1 cellular context compared by ENCODE assay signal in the genomic region with DNA sequence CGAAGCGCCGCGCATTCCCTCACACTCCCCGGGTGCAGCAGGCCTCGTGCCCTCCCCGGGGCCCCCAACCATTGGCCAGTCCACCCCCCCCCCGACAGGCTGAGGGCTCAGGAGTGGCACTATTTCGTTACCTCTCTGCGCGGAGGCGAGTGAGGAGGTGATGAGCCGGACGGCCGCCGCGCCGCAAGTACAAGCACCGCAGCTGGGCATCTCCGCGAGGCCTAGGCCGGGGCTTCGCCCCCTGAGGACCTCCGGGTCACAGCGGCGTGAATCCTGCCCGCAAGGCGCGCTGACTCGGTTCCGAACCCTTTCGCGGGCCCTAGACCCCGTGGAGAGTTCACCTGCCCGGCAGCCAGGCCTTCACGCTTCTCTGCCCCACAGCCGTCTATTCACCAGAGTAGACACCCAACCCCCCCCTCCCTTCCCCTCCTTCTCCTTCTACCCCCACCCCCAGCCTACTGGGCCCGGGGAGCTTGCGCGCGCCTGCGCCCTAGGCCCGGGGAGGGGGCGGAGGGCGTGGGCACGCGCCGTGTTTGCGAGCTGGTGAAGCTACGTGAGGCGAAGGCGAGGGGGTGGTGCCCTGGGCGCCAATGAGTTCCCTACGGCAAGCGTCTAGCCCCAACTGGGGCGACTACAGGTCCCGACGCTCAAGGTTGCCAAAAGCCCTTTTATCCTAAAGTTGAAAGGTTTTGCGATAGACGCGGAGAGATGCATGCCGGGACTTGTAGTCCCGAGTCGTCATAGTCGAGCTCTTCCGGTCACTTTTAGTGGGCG.
TF ChIP-seq lines count a peak whose summit lies in the region.

TSS of gene CLPX (minus strand) at position 399 of the 774 bp plus-strand sequence. CDS start at position 210, 189 bp downstream.

TF ChIP-seq in K562, 482 proteins besides CTCF, POLR2A, EP300 and RAD21 (continued from another document and continues in another):
- TF ChIP-seq, protein P1, sequence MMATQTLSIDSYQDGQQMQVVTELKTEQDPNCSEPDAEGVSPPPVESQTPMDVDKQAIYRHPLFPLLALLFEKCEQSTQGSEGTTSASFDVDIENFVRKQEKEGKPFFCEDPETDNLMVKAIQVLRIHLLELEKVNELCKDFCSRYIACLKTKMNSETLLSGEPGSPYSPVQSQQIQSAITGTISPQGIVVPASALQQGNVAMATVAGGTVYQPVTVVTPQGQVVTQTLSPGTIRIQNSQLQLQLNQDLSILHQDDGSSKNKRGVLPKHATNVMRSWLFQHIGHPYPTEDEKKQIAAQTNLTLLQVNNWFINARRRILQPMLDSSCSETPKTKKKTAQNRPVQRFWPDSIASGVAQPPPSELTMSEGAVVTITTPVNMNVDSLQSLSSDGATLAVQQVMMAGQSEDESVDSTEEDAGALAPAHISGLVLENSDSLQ (IDR thresholded peaks at IDR 0.05), result no peak
- TF ChIP-seq RBM15 (IDR thresholded peaks at IDR 0.05; ENCODE audit: insufficient read depth, low read length) (no peak), BRD4 (IDR thresholded peaks at IDR 0.05) (0 out of 2 replicates have a peak, but pooled peaks have one; percentile 46), NUFIP1 (IDR thresholded peaks at IDR 0.05; ENCODE audit: partially characterized antibody) (no peak), HNRNPH1 (optimal IDR thresholded peaks at IDR 0.05; ENCODE audit: low read depth, low read length) (no peak), CXXC5 (CRISPR knock-in tag; IDR thresholded peaks at IDR 0.05) (peak; percentile 84), PCBP1 (IDR thresholded peaks at IDR 0.05; ENCODE audit: low read depth, low read length, poor library complexity, severe bottlenecking) (no peak), STAT5A (IDR thresholded peaks at IDR 0.05; ENCODE audit: borderline replicate concordance, low read length) (no peak), ELF1 (tag; IDR thresholded peaks at IDR 0.05) (peak; percentile 94), TRIM25 (IDR thresholded peaks at IDR 0.05; ENCODE audit: borderline replicate concordance) (no peak), MNT (conservative IDR thresholded peaks at IDR 0.05) (peak; percentile 83 to 86), OTX1 (CRISPR knock-in tag; IDR thresholded peaks at IDR 0.05) (0 out of 2 replicates have a peak, but pooled peaks have one; percentile 10), KDM5B (IDR thresholded peaks at IDR 0.05; ENCODE audit: insufficient replicate concordance, low read depth, low read length) (peak; percentile 74), NR4A1 (CRISPR knock-in tag; IDR thresholded peaks at IDR 0.05) (no peak), NR4A1 (tag; IDR thresholded peaks at IDR 0.05) (no peak), FOXP1 (CRISPR knock-in tag; IDR thresholded peaks at IDR 0.05) (no peak), ZNF407 (IDR thresholded peaks at IDR 0.05; ENCODE audit: low read depth) (peak; percentile 90), NR1H2 (CRISPR knock-in tag; IDR thresholded peaks at IDR 0.05) (peak; percentile 91), HNRNPUL1 (IDR thresholded peaks at IDR 0.05; ENCODE audit: low read length) (no peak), FUS (optimal IDR thresholded peaks at IDR 0.05; ENCODE audit: low read depth, low read length) (no peak), UBTF (IDR thresholded peaks at IDR 0.05; ENCODE audit: borderline replicate concordance in 1 of 2, low read depth in 2 of 2, low read length in 2 of 2) (0 out of 4 replicates have a peak, but pooled peaks of 1 of the 2 experiments have one; percentile 23), SAP30 (IDR thresholded peaks at IDR 0.05; ENCODE audit: borderline replicate concordance, insufficient read depth, low read depth, low read length, poor library complexity, severe bottlenecking) (peak; percentile 8)
- TF ChIP-seq, protein P2, sequence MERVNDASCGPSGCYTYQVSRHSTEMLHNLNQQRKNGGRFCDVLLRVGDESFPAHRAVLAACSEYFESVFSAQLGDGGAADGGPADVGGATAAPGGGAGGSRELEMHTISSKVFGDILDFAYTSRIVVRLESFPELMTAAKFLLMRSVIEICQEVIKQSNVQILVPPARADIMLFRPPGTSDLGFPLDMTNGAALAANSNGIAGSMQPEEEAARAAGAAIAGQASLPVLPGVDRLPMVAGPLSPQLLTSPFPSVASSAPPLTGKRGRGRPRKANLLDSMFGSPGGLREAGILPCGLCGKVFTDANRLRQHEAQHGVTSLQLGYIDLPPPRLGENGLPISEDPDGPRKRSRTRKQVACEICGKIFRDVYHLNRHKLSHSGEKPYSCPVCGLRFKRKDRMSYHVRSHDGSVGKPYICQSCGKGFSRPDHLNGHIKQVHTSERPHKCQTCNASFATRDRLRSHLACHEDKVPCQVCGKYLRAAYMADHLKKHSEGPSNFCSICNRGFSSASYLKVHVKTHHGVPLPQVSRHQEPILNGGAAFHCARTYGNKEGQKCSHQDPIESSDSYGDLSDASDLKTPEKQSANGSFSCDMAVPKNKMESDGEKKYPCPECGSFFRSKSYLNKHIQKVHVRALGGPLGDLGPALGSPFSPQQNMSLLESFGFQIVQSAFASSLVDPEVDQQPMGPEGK (CRISPR knock-in tag; IDR thresholded peaks at IDR 0.05; ENCODE audit: borderline replicate concordance), result no peak
- TF ChIP-seq, protein P3, sequence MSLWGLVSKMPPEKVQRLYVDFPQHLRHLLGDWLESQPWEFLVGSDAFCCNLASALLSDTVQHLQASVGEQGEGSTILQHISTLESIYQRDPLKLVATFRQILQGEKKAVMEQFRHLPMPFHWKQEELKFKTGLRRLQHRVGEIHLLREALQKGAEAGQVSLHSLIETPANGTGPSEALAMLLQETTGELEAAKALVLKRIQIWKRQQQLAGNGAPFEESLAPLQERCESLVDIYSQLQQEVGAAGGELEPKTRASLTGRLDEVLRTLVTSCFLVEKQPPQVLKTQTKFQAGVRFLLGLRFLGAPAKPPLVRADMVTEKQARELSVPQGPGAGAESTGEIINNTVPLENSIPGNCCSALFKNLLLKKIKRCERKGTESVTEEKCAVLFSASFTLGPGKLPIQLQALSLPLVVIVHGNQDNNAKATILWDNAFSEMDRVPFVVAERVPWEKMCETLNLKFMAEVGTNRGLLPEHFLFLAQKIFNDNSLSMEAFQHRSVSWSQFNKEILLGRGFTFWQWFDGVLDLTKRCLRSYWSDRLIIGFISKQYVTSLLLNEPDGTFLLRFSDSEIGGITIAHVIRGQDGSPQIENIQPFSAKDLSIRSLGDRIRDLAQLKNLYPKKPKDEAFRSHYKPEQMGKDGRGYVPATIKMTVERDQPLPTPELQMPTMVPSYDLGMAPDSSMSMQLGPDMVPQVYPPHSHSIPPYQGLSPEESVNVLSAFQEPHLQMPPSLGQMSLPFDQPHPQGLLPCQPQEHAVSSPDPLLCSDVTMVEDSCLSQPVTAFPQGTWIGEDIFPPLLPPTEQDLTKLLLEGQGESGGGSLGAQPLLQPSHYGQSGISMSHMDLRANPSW (CRISPR knock-in tag; IDR thresholded peaks at IDR 0.05), result no peak
